ENCODE assay signal across 10 cellular contexts in the genomic region with DNA sequence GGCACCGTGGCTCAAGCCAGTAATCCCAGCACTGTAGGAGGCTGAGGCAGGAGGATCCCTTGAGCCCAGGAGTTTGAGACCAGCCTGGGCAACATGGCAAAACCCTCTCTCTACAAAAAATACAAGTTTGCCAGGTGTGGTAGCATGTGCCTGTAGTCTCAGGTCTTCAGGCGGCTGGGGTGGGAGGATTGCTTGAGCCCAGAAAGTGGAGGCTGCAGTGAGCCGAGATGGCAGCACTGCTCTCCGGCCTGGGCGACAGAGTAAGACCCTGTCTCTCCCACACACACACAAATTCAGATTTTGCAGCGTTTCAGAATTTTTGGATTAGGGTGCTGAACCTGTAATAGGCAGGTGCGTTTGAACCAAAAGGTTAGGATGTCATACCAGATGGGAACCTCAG.
DNase-seq lines count a peak whose midpoint lies in the region; TF ChIP-seq lines count a peak whose summit lies in the region.
"Had no signal": no experiment of that assay in that cellular context is flagged by ENCODE, and none has a peak within 500 bp of the region (broad histone marks: within the 10 kb centered on the region; RNA-seq: fewer than 3 reads in every experiment).

No MANE protein-coding gene starts in this region.

- H3K4me3 ChIP-seq in OCI-LY3 (ENCODE audit: low read length) (0 out of 2 replicates have a peak overlapping the region, but pooled peaks have one; percentile 83), endocrine pancreas (ENCODE audit: control insufficient read depth, insufficient read depth, low read length) (no peak overlapping the region), skin epidermis (peak overlapping the region in 3 of 7 experiments; percentile 26 to 43 (median 32))

- peaks cover 41% of the 10 kb centered on the region for H3K36me3 ChIP-seq in OCI-LY3 (replicated peaks; ENCODE audit: low read depth, low read length)
- H3K36me3 ChIP-seq in endocrine pancreas (ENCODE audit: control insufficient read depth, insufficient read depth, low read length): no peaks in the 10 kb centered on the region

- intact Hi-C loops in posterior cingulate gyrus (cut with DNase I): loop anchor here (5.0 to 10.0 kb wide), 2 partner anchors 46 to 376 kb away; partner anchors contain the start of genes AKT1S1, ALDH16A1, PIH1D1 and TBC1D17

- no peak for TF ChIP-seq CTCF in OCI-LY3 (IDR thresholded peaks at IDR 0.05; ENCODE audit: low read depth, low read length)

- H4K20me1 ChIP-seq in OCI-LY3 (ENCODE audit: insufficient read depth, low read length): peaks cover 29% of the 10 kb centered on the region

- no peaks in the 10 kb centered on the region for H3K9me3 ChIP-seq in OCI-LY3 (ENCODE audit: insufficient read depth, low read length)
- no peaks in the 10 kb centered on the region for H3K9me3 ChIP-seq in endocrine pancreas (ENCODE audit: control insufficient read depth, low read length)

- H3K79me2 ChIP-seq in OCI-LY3 (ENCODE audit: low read length): peaks cover 33% of the 10 kb centered on the region

- H3K4me1 ChIP-seq in OCI-LY3 (ENCODE audit: low read length) (peaks cover 46% of the 10 kb centered on the region), endocrine pancreas (ENCODE audit: control insufficient read depth, insufficient read depth, low read length) (no peaks in the 10 kb centered on the region)

- H3K27me3 ChIP-seq in OCI-LY3 (ENCODE audit: low read depth, low read length): no peaks in the 10 kb centered on the region
- no peaks in the 10 kb centered on the region for H3K27me3 ChIP-seq in endocrine pancreas (ENCODE audit: control insufficient read depth, insufficient read depth, low read length)

- H3K27ac ChIP-seq in OCI-LY3 (ENCODE audit: low read length): no peak overlapping the region
- peak overlapping the region in 11 of 21 experiments; percentile 13 to 98 (median 93) for H3K27ac ChIP-seq in skin epidermis
- H3K27ac ChIP-seq: WERI-Rb-1 had no signal

- H3K9ac ChIP-seq in OCI-LY3 (ENCODE audit: low read length) (no peak overlapping the region), endocrine pancreas (ENCODE audit: control insufficient read depth, insufficient read depth, low read length) (peak overlapping the region; percentile 71)

- H2AFZ ChIP-seq in OCI-LY3 (ENCODE audit: low read depth, low read length): no peak overlapping the region

- H3K4me2 ChIP-seq in OCI-LY3 (ENCODE audit: low read length): peak overlapping the region; percentile 95

- peak; percentile 62 for DNase-seq in activated CD8-positive, alpha-beta memory T cell treated with anti-CD3 and anti-CD28 coated beads, Interleukin-2, amount 50 U/mL, for 48 hours
- no peak for DNase-seq in activated CD8-positive, alpha-beta memory T cell treated with anti-CD3 and anti-CD28 coated beads, Interleukin-2, amount 50 U/mL, for 4 hours
- DNase-seq in NCI-H2081 (lab: John Stamatoyannopoulos, UW) (no peak), posterior cingulate gyrus (no peak), NCI-H2081 treated with DMSO at 0.1 percent for 48 hours (lab: John Stamatoyannopoulos, UW) (no peak)
- DNase-seq: NCI-H69, WERI-Rb-1 had no signal
